ENCODE assay signal across 18 cellular contexts in genomic region chr4:1385373-1386340, GRCh38. TPM values are rescaled to one million over a fixed set of nuclear protein-coding genes. Genes with fewer than 3 reads are reported as not detected.
"Had no signal": no experiment of that assay in that cellular context is flagged by ENCODE, and none has a peak within 500 bp of the region (broad histone marks: within the 10 kb centered on the region; RNA-seq: fewer than 3 reads in every experiment).

No MANE protein-coding gene starts in this region.

- ATAC-seq: activated naive CD4-positive, alpha-beta T cell treated with anti-CD3 and anti-CD28 coated beads, Interleukin-2, amount 50 U/mL, for 72 hours; T-helper 17 cell had no signal

- H3K27me3 ChIP-seq: breast epithelium, dorsolateral prefrontal cortex, neutrophil, uterus had no signal

- H3K4me1 ChIP-seq: breast epithelium, uterus had no signal

- H3K9me3 ChIP-seq: neutrophil, uterus had no signal

- H3K27ac ChIP-seq: breast epithelium, dorsolateral prefrontal cortex, neutrophil, uterus had no signal

- H3K4me3 Mint-ChIP-seq: T-helper 17 cell had no signal

- H3K27me3 Mint-ChIP-seq: T-helper 17 cell had no signal

- FAIRE-seq: endometrium, TTC549 had no signal

- H3K4me3 ChIP-seq: breast epithelium, dorsolateral prefrontal cortex, uterus had no signal

- H3K4me1 Mint-ChIP-seq: T-helper 17 cell had no signal

- H3K36me3 ChIP-seq: breast epithelium, uterus had no signal

- H3K27ac Mint-ChIP-seq: activated naive CD4-positive, alpha-beta T cell treated with anti-CD3 and anti-CD28 coated beads, Interleukin-2, amount 50 U/mL, for 72 hours; T-helper 17 cell had no signal

- DNase-seq: activated CD4-positive, alpha-beta T cell treated with anti-CD3 and anti-CD28 coated beads, Interleukin-2, amount 50 U/mL, for 1 hour; activated T-cell treated with anti-CD3 and anti-CD28 coated beads for 4 hours; anterior cingulate cortex; foreskin fibroblast; stimulated activated CD4-positive, alpha-beta T cell treated with anti-CD3 and anti-CD28 coated beads, Interleukin-4, amount 100 ng/mL, for 24 hours; uterus had no signal

RNA-seq across cellular contexts. Expression of gene NKX1-1, which starts 20.6 kb away (rescaled TPM):
- total RNA-seq: activated CD8-positive, alpha-beta memory T cell treated with anti-CD3 and anti-CD28 coated beads for 36 hours; activated naive CD4-positive, alpha-beta T cell treated with anti-CD3 and anti-CD28 coated beads, Interleukin-2, amount 50 U/mL, for 72 hours; breast epithelium; dorsolateral prefrontal cortex; esophagus mucosa; liver; myocyte; T-helper 17 cell; uterus had no signal
- polyA plus RNA-seq: liver, thymus had no signal
